9 cellular contexts compared by ENCODE assay signal in the genomic region with DNA sequence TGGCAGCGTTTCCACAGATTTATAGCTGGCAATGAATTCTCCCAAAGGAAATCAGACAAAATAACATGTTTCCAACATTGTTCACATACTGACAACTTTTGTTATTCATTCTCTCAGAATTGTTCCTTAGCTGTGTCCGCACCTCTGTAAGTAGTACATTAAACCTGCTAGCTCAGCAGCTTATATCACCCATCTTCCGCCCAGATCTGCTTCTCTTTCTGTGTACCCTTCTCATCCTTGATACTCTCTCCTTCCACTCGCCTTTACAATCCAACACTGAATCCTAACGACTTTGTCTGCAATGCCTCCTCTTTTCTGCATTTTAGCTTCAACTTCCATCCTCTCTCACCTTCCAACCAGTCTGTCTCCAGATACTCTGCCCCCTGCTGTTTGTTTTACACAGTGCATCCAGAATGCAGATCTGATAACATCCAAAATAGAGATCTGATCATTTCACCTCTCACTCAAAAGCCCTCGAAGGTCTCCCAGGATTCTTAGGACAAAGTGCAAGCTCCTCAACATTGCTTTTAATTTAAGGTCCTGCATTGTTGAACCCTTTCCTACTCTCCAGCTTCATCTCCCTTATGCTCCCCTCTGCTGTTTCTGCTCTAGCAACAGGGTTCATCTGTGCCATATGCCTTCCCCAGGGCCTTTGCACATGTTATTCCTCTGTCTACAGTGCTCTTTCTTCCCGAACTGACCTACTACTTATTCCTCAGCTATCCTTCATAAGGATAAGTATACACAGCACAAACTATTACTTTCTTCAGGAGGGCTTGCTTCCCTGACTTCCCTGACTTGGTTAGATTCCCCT.
A peak's percentile ranks its signal among the peaks of the same experiment; 100 is the strongest.
DNase-seq lines count a peak whose midpoint lies in the region; ATAC-seq and TF ChIP-seq lines count a peak whose summit lies in the region.
"Had no signal": no experiment of that assay in that cellular context is flagged by ENCODE, and none has a peak within 500 bp of the region (broad histone marks: within the 10 kb centered on the region; RNA-seq: fewer than 3 reads in every experiment).

No MANE protein-coding gene starts in this region.

- H3K27me3 ChIP-seq in uterus: no peaks in the 10 kb centered on the region

- H3K4me3 ChIP-seq in AG04449 (ENCODE audit: low read depth, low read length): no peak overlapping the region
- H3K4me3 ChIP-seq in cardiac fibroblast (replicated peaks in 1 of 2; ENCODE audit: low read depth in 2 of 2, low read length in 2 of 2): no peak overlapping the region
- H3K4me3 ChIP-seq in uterus: no peak overlapping the region

- intact Hi-C loops in uterus (cut with DNase I; ENCODE audit: low total_unique reads): no loop called here

- DNase-seq in AG04449 (ENCODE audit: low read depth, low spot score) (no peak), GM10266 (ENCODE audit: extremely low spot score) (no peak), OCI-M1 (lab: John Stamatoyannopoulos, UW) (peak; percentile 33), cardiac fibroblast (ENCODE audit: low read depth in 2 of 2) (peak; percentile 24 to 36), uterus (no peak)
- DNase-seq in naive thymus-derived CD8-positive, alpha-beta T cell: peak in 7 of 10 donors; percentile 1 to 31 (median 10)

- no peaks in the 10 kb centered on the region for H3K4me1 ChIP-seq in uterus

- peaks cover 0 to 21% (median under 1%) of the 10 kb centered on the region in 9 donors for H3K9me3 Mint-ChIP-seq in naive thymus-derived CD8-positive, alpha-beta T cell

- H3K27ac Mint-ChIP-seq in naive thymus-derived CD8-positive, alpha-beta T cell: peak overlapping the region in 2 of 10 donors; percentile 64 to 66
- H3K27ac Mint-ChIP-seq: dendritic cell treated with granulocyte-macrophage colony-stimulating factor and Interleukin-4, amounts not matched to agents 40 ng/mL and 50 ng/mL, for 4 days had no signal

- CTCF ChIA-PET in AG04449 (lab: Yijun Ruan, JAX): interaction anchor here (0.7 to 2.5 kb wide), 7 partner anchors 21 to 232 kb away, joined by 3 to 19 read pairs (median 4); no protein-coding TSS in a partner anchor

- POLR2A ChIA-PET in AG04449 (lab: Yijun Ruan, JAX): no interaction called here
- POLR2A ChIA-PET in naive thymus-derived CD8-positive, alpha-beta T cell (lab: Charles Lee): no interaction called here

- H3K9me3 ChIP-seq in uterus: no peaks in the 10 kb centered on the region

- H3K4me1 Mint-ChIP-seq in naive thymus-derived CD8-positive, alpha-beta T cell: peaks cover 6 to 13% (median 10%) of the 10 kb centered on the region in 4 donors

- no peak for ATAC-seq in naive thymus-derived CD8-positive, alpha-beta T cell
- ATAC-seq in HG03108 (IDR thresholded peaks at IDR 0.05; ENCODE audit: unreplicated experiment): no peak
- no peak for ATAC-seq in HG02642 (IDR thresholded peaks at IDR 0.05; ENCODE audit: poor library complexity, unreplicated experiment)

- no peak overlapping the region for H3K27ac ChIP-seq in uterus

- H3K36me3 Mint-ChIP-seq in naive thymus-derived CD8-positive, alpha-beta T cell: peaks cover 0 to 11% (median 4%) of the 10 kb centered on the region in 3 donors

- no peaks in the 10 kb centered on the region for H3K36me3 ChIP-seq in uterus

- H3K4me3 Mint-ChIP-seq in naive thymus-derived CD8-positive, alpha-beta T cell: no peak overlapping the region
- H3K4me3 Mint-ChIP-seq: dendritic cell treated with granulocyte-macrophage colony-stimulating factor and Interleukin-4, amounts not matched to agents 40 ng/mL and 50 ng/mL, for 4 days had no signal

- no peak for TF ChIP-seq POLR2A in uterus (IDR thresholded peaks at IDR 0.05)

- H3K27me3 Mint-ChIP-seq in naive thymus-derived CD8-positive, alpha-beta T cell: peaks cover 0 to 2% (median 0%) of the 10 kb centered on the region in 5 donors
- H3K27me3 Mint-ChIP-seq: dendritic cell treated with granulocyte-macrophage colony-stimulating factor and Interleukin-4, amounts not matched to agents 40 ng/mL and 50 ng/mL, for 4 days had no signal

- TF ChIP-seq CTCF in AG04449 (IDR thresholded peaks at IDR 0.05; ENCODE audit: insufficient read depth, low read length, missing control alignments) (peak; percentile 21), GM10266 (IDR thresholded peaks at IDR 0.05; ENCODE audit: control insufficient read depth, insufficient read depth, low read depth, missing control alignments) (peak; percentile 45), cardiac fibroblast (IDR thresholded peaks at IDR 0.05; ENCODE audit: low read depth, low read length) (peak; percentile 59), uterus (IDR thresholded peaks at IDR 0.05) (peak in 1 of 4 experiments; percentile 10)

Comparison
In these comparisons a context has a peak if more than half of its experiments do, and no peak if none do; other contexts are left out.
1. DNase-seq: peak in OCI-M1 (single experiment), cardiac fibroblast (2 of 2) and naive thymus-derived CD8-positive, alpha-beta T cell (7 of 10); none in AG04449 (single experiment), GM10266 (single experiment) and uterus (0 of 2).